ENCODE assay signal across 12 cellular contexts in the genomic region with DNA sequence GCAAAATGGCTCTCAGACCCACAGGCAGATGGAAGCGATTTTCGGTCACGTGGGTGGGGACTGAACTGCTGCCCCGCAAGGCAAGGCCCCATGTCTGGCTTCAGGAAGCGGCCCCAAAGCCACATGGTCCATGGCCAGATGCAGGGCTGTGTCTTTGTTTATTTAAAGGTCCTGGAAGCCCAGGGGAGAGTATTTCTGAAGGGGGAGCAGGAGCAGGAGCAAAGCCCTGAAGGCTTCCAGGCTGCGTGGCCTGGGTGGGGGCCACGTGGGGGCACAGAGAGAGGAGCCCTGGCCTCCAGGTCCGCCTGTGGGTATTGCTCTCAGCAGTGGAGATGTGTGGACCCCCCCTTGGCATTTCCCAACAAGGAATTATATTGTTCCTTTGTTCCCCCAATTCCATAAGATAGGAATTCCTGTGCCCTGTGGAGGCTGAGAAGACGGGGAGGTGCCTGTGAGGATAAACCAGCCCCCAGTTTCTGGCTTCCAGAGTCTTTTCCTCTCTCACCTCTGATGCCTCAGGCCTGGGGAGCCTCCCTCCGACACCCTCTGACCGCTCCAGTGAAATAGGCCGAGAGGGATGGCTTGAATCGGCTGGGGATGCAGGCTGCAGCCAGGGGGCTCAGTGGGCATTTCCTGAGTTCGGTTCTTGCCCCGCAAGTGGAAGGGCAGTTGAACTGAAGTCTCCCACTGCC.
A peak's percentile ranks its signal among the peaks of the same experiment; 100 is the strongest.
DNase-seq lines count a peak whose midpoint lies in the region; ATAC-seq, FAIRE-seq and TF ChIP-seq lines count a peak whose summit lies in the region.
"Had no signal": no experiment of that assay in that cellular context is flagged by ENCODE, and none has a peak within 500 bp of the region (broad histone marks: within the 10 kb centered on the region; RNA-seq: fewer than 3 reads in every experiment).

No MANE protein-coding gene starts in this region.

- no peak overlapping the region for H3K4me2 ChIP-seq in HepG2 (ENCODE audit: low read depth, low read length)
- no peak overlapping the region for H3K4me2 ChIP-seq in astrocyte (ENCODE audit: low read length)
- no peak overlapping the region for H3K4me2 ChIP-seq in mesendoderm (ENCODE audit: low read length)

- POLR2A ChIA-PET in HepG2 (lab: Yijun Ruan, JAX), result no interaction called here

- H3K27me3 Mint-ChIP-seq in astrocyte (ENCODE audit: low read depth, unreplicated experiment), result no peaks in the 10 kb centered on the region

- no peaks in the 10 kb centered on the region for H3K9me3 Mint-ChIP-seq in astrocyte (ENCODE audit: unreplicated experiment)

- H3K4me1 ChIP-seq in HepG2 (ENCODE audit: insufficient read depth, low read length), result peaks cover 11% of the 10 kb centered on the region; the same call in 1 of the 2 replicates
- peaks cover 0 to 29% (median 5%) of the 10 kb centered on the region in 4 donors for H3K4me1 ChIP-seq in right lobe of liver
- peaks cover 47% of the 10 kb centered on the region for H3K4me1 ChIP-seq in astrocyte (ENCODE audit: insufficient read depth, low read length)
- H3K4me1 ChIP-seq in mesendoderm (ENCODE audit: control insufficient read depth, low read depth, low read length), result peaks cover 24% of the 10 kb centered on the region

- TF ChIP-seq RAD21 in HepG2 (CRISPR knock-in tag; IDR thresholded peaks at IDR 0.05), result no peak

- H3K9ac ChIP-seq in HepG2 (ENCODE audit: insufficient read depth, low read depth, low read length), result no peak overlapping the region
- peak overlapping the region; percentile 18 for H3K9ac ChIP-seq in astrocyte (ENCODE audit: low read length)
- H3K9ac ChIP-seq in mesendoderm (ENCODE audit: low read length), result peak overlapping the region; percentile 56

- H4K20me1 ChIP-seq in HepG2 (ENCODE audit: insufficient read depth, low read length) (peaks cover 94% of the 10 kb centered on the region), astrocyte (ENCODE audit: insufficient read depth, low read length) (peaks cover 97% of the 10 kb centered on the region)

- peaks cover 82% of the 10 kb centered on the region for H3K79me2 ChIP-seq in HepG2 (ENCODE audit: insufficient read depth, low read length)
- peaks cover 93% of the 10 kb centered on the region for H3K79me2 ChIP-seq in astrocyte (ENCODE audit: insufficient read depth, low read length)
- peaks cover 77% of the 10 kb centered on the region for H3K79me2 ChIP-seq in mesendoderm (ENCODE audit: control insufficient read depth, insufficient read depth, low read length)

- no peak overlapping the region for H3K27ac Mint-ChIP-seq in astrocyte (ENCODE audit: unreplicated experiment)

- TF ChIP-seq POLR2A in HepG2 (IDR thresholded peaks at IDR 0.05; ENCODE audit: insufficient read depth in 1 of 2, low read depth in 2 of 2, low read length in 2 of 2), result 0 out of 4 replicates have a peak, but pooled peaks of 1 of the 2 experiments have one; percentile 5
- no peak for TF ChIP-seq POLR2A in right lobe of liver (IDR thresholded peaks at IDR 0.05)

- H3K36me3 Mint-ChIP-seq in astrocyte (ENCODE audit: low read depth, unreplicated experiment), result peaks cover 8% of the 10 kb centered on the region

- no peak overlapping the region for H4K8ac ChIP-seq in mesendoderm (ENCODE audit: low read depth, low read length)

- no peak overlapping the region for H3K27ac ChIP-seq in HepG2 (ENCODE audit: extremely low read length, insufficient read depth, low read length)
- H3K27ac ChIP-seq in right lobe of liver, result no peak overlapping the region
- H3K27ac ChIP-seq in astrocyte (ENCODE audit: low read depth, low read length), result no peak overlapping the region
- peak overlapping the region; percentile 6 for H3K27ac ChIP-seq in mesendoderm (ENCODE audit: low read depth, low read length)

- peaks cover 39% of the 10 kb centered on the region for H3K4me1 Mint-ChIP-seq in astrocyte (ENCODE audit: low read depth, unreplicated experiment)

- peak overlapping the region; percentile 44 for H3K4ac ChIP-seq in mesendoderm (ENCODE audit: low read depth, low read length)

- no peak overlapping the region for H3K4me3 Mint-ChIP-seq in astrocyte (ENCODE audit: unreplicated experiment)

- in situ Hi-C loops in HepG2 (cut with HindIII; ENCODE audit: extremely low pct_ligation_motif_present, low pct_unique_long_range_greater_than_20kb), result no loop called here

- DNase-seq in HepG2 (ENCODE audit: low spot score) (no peak), right lobe of liver (no peak), astrocyte (ENCODE audit: low read depth) (no peak), mesendoderm (peak; percentile 52), NCI-H1694 (lab: John Stamatoyannopoulos, UW) (no peak), HK-2 (ENCODE audit: unreplicated experiment) (no peak), NK-92 (lab: John Stamatoyannopoulos, UW; ENCODE audit: unreplicated experiment) (no peak)
- DNase-seq: C1 segment of cervical spinal cord, dorsolateral prefrontal cortex, KBM-7, NCI-H524 had no signal

- TF ChIP-seq EP300 in HepG2 (IDR thresholded peaks at IDR 0.05; ENCODE audit: low read depth in 2 of 2, low read length in 2 of 2) (no peak), HepG2 (CRISPR knock-in tag; IDR thresholded peaks at IDR 0.05; ENCODE audit: borderline replicate concordance) (no peak)

- H3K4me3 ChIP-seq in HepG2 (replicated peaks in 1 of 3; ENCODE audit: insufficient read depth in 1 of 3, low read depth in 2 of 3, low read length in 3 of 3) (no peak overlapping the region), right lobe of liver (no peak overlapping the region), astrocyte (ENCODE audit: insufficient read depth, low read depth, low read length) (no peak overlapping the region), mesendoderm (ENCODE audit: low read length) (no peak overlapping the region)
- H3K4me3 ChIP-seq: dorsolateral prefrontal cortex had no signal

- no peak for TF ChIP-seq CTCF in HepG2 (CRISPR knock-in tag; IDR thresholded peaks at IDR 0.05)
- TF ChIP-seq CTCF in right lobe of liver (IDR thresholded peaks at IDR 0.05), result no peak
- TF ChIP-seq CTCF in astrocyte (IDR thresholded peaks at IDR 0.05; ENCODE audit: insufficient read depth, low read depth, low read length), result no peak

- H3K23ac ChIP-seq in mesendoderm (ENCODE audit: low read length), result peak overlapping the region; percentile 80

- no peak overlapping the region for H4K5ac ChIP-seq in mesendoderm (ENCODE audit: low read length)

- H2AFZ ChIP-seq in HepG2 (ENCODE audit: low read length) (no peak overlapping the region), astrocyte (ENCODE audit: low read depth, low read length) (no peak overlapping the region)

- no peak overlapping the region for H2BK5ac ChIP-seq in mesendoderm (ENCODE audit: low read length)

- H3K56ac ChIP-seq in mesendoderm (ENCODE audit: low read length), result peak overlapping the region; percentile 59

- no peak overlapping the region for H2BK120ac ChIP-seq in mesendoderm (ENCODE audit: low read depth, low read length)

- peak overlapping the region; percentile 41 for H3K18ac ChIP-seq in mesendoderm (ENCODE audit: low read length)

- FAIRE-seq in HepG2 (lab: Jason Lieb, UNC), result no peak
- FAIRE-seq in astrocyte (lab: Jason Lieb, UNC), result no peak

- CTCF ChIA-PET in HepG2 (lab: Yijun Ruan, JAX; ENCODE audit: low intra/inter-chr PET ratio, low total read pairs), result no interaction called here

- H3K79me1 ChIP-seq in mesendoderm (ENCODE audit: low read length), result peaks cover 39% of the 10 kb centered on the region

- no peak for ATAC-seq in HepG2
- ATAC-seq in right lobe of liver, result no peak
- ATAC-seq in GM21515 (IDR thresholded peaks at IDR 0.05; ENCODE audit: unreplicated experiment), result no peak

- peaks cover 45 to 74% of the 10 kb centered on the region in 2 experiments for H3K36me3 ChIP-seq in HepG2 (replicated peaks in 1 of 2; ENCODE audit: control insufficient read depth in 1 of 2, insufficient read depth in 2 of 2, low read length in 2 of 2)
- peaks cover 0 to 19% (median 8%) of the 10 kb centered on the region in 4 donors for H3K36me3 ChIP-seq in right lobe of liver
- H3K36me3 ChIP-seq in astrocyte (ENCODE audit: insufficient read depth, low read length), result no peaks in the 10 kb centered on the region
- peaks cover 9% of the 10 kb centered on the region for H3K36me3 ChIP-seq in mesendoderm (ENCODE audit: control insufficient read depth, insufficient read depth, low read length)

- 97% methylated on average over 15 of the region's 15 CpGs for WGBS in HepG2 (ENCODE audit: low lambda C conversion rate)
- 100% methylated on average over 3 of the region's 15 CpGs for WGBS in right lobe of liver (ENCODE audit: insufficient coverage, low coverage, low lambda C conversion rate, missing lambda C conversion rate)
- WGBS in mesendoderm (ENCODE audit: extremely low coverage, insufficient coverage, low lambda C conversion rate), result no CpG with 5 or more reads among the region's 15 CpGs

- intact Hi-C loops in HepG2 (cut with micrococcal nuclease; ENCODE audit: unreplicated experiment), result no loop called here
- intact Hi-C loops in right lobe of liver (cut with DNase I), result no loop called here

- H2BK15ac ChIP-seq in mesendoderm (replicated peaks; ENCODE audit: low read depth), result no peak overlapping the region

- BruUV-seq in HepG2 (replicated peaks; lab: Mats Ljungman, UMichigan), result no TSS peak

- H3K9me3 ChIP-seq in HepG2 (ENCODE audit: low read length) (no peaks in the 10 kb centered on the region), right lobe of liver (no peaks in the 10 kb centered on the region), astrocyte (ENCODE audit: insufficient read depth, low read depth, low read length) (no peaks in the 10 kb centered on the region)

- peak overlapping the region; percentile 58 for H2AK5ac ChIP-seq in mesendoderm (ENCODE audit: low read length)

- H3K27me3 ChIP-seq in HepG2 (ENCODE audit: control insufficient read depth in 1 of 2, insufficient read depth in 2 of 2, low read length in 2 of 2) (no peaks in the 10 kb centered on the region), right lobe of liver (no peaks in the 10 kb centered on the region), astrocyte (ENCODE audit: insufficient read depth, low read length) (no peaks in the 10 kb centered on the region), mesendoderm (ENCODE audit: insufficient read depth, low read length, poor library complexity) (no peaks in the 10 kb centered on the region)
- H3K27me3 ChIP-seq: dorsolateral prefrontal cortex had no signal

TF ChIP-seq in HepG2, 621 proteins besides CTCF, POLR2A, EP300 and RAD21:
- TF ChIP-seq RBM22 (optimal IDR thresholded peaks at IDR 0.05; ENCODE audit: low read length) (peak; percentile 11), HMGA1 (CRISPR knock-in tag; conservative IDR thresholded peaks at IDR 0.05) (no peak), SRSF1 (optimal IDR thresholded peaks at IDR 0.05; ENCODE audit: low read depth, low read length) (peak; percentile 53)
- TF ChIP-seq, protein P1, sequence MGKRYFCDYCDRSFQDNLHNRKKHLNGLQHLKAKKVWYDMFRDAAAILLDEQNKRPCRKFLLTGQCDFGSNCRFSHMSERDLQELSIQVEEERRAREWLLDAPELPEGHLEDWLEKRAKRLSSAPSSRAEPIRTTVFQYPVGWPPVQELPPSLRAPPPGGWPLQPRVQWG (CRISPR knock-in tag; IDR thresholded peaks at IDR 0.05; ENCODE audit: borderline replicate concordance, low read depth), result no peak
